Comparison of ENCODE assay signal across 6 cellular contexts in genomic region chr11:119101367-119101758, GRCh38.
DNase-seq lines count a peak whose midpoint lies in the region; ATAC-seq and TF ChIP-seq lines count a peak whose summit lies in the region.

No MANE protein-coding gene starts in this region.

- in situ Hi-C loops in GM13977 (cut with MboI; ENCODE audit: low pct_unique_long_range_greater_than_20kb, low sequenced_read_pairs, unreplicated experiment), result no loop called here

- peaks cover 17% of the 10 kb centered on the region for H3K4me1 ChIP-seq in muscle layer of colon (ENCODE audit: insufficient read depth, low read length)

- peak overlapping the region; percentile 98 for H3K27ac Mint-ChIP-seq in activated naive CD8-positive, alpha-beta T cell treated with anti-CD3 and anti-CD28 coated beads, Interleukin-2, amount 50 U/mL, for 24 hours

- no peaks in the 10 kb centered on the region for H3K9me3 Mint-ChIP-seq in activated naive CD8-positive, alpha-beta T cell treated with anti-CD3 and anti-CD28 coated beads, Interleukin-2, amount 50 U/mL, for 24 hours

- no peaks in the 10 kb centered on the region for H3K9me3 ChIP-seq in muscle layer of colon (ENCODE audit: low read length)

- peak; percentile 5 for ATAC-seq in HG03025 (IDR thresholded peaks at IDR 0.05; ENCODE audit: low FRiP score, unreplicated experiment)
- peak; percentile 20 for ATAC-seq in activated naive CD8-positive, alpha-beta T cell treated with anti-CD3 and anti-CD28 coated beads, Interleukin-2, amount 50 U/mL, for 24 hours

- no peaks in the 10 kb centered on the region for H3K27me3 Mint-ChIP-seq in activated naive CD8-positive, alpha-beta T cell treated with anti-CD3 and anti-CD28 coated beads, Interleukin-2, amount 50 U/mL, for 24 hours

- H3K36me3 ChIP-seq in muscle layer of colon (ENCODE audit: insufficient read depth, low read length), result peaks cover 22% of the 10 kb centered on the region

- peak overlapping the region; percentile 81 for H3K27ac ChIP-seq in muscle layer of colon (ENCODE audit: low read depth, low read length)

- H3K4me3 ChIP-seq in muscle layer of colon (ENCODE audit: low read depth in 1 of 2, low read length in 2 of 2), result peak overlapping the region; percentile 78 to 86

- peak overlapping the region; percentile 72 for H3K9ac ChIP-seq in muscle layer of colon (ENCODE audit: low read length)

- H3K4me3 Mint-ChIP-seq in activated naive CD8-positive, alpha-beta T cell treated with anti-CD3 and anti-CD28 coated beads, Interleukin-2, amount 50 U/mL, for 24 hours, result peak overlapping the region; percentile 89

- peaks cover 35% of the 10 kb centered on the region for H3K36me3 Mint-ChIP-seq in activated naive CD8-positive, alpha-beta T cell treated with anti-CD3 and anti-CD28 coated beads, Interleukin-2, amount 50 U/mL, for 24 hours (ENCODE audit: low read depth)

- peaks cover 42% of the 10 kb centered on the region for H3K4me1 Mint-ChIP-seq in activated naive CD8-positive, alpha-beta T cell treated with anti-CD3 and anti-CD28 coated beads, Interleukin-2, amount 50 U/mL, for 24 hours

- TF ChIP-seq CTCF in GM13977 (IDR thresholded peaks at IDR 0.05; ENCODE audit: extremely low read depth, insufficient read depth, missing control alignments), result no peak

- peak; percentile 37 for DNase-seq in GM13977 (ENCODE audit: low spot score)
- DNase-seq in activated naive CD8-positive, alpha-beta T cell treated with anti-CD3 and anti-CD28 coated beads, Interleukin-2, amount 50 U/mL, for 24 hours, result peak; percentile 41
- no peak for DNase-seq in NCI-H226
- no peak for DNase-seq in globus pallidus (ENCODE audit: low spot score)

- no peaks in the 10 kb centered on the region for H3K27me3 ChIP-seq in muscle layer of colon (ENCODE audit: control insufficient read depth in 1 of 2, insufficient read depth in 2 of 2, low read length in 2 of 2)

Comparison
In these comparisons a context has a peak if more than half of its experiments do, and no peak if none do; other contexts are left out.
1. DNase-seq: peak in GM13977 (single experiment) and activated naive CD8-positive, alpha-beta T cell treated with anti-CD3 and anti-CD28 coated beads, Interleukin-2, amount 50 U/mL, for 24 hours (single experiment); none in NCI-H226 (single experiment) and globus pallidus (single experiment).